Comparison of ENCODE assay signal across 39 cellular contexts in the genomic region with DNA sequence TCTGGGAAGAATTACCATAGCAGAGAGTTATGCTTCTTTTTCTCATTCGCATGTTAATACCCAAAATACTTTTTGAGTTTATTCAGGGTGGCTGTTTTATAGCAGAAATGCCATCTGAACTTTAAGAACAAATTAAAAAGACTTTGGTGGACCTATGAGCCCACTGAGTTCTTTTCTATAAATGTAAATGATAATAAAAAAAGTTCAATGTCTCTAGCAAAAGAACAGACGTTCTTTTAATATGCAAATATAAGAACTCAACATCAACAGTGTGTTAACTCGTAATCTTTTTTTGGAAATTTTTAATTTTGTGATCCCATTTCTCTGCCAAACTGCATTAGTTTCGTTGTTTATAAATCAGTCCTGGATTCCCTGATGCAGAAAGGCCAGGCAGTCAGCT.
"Had no signal": no experiment of that assay in that cellular context is flagged by ENCODE, and none has a peak within 500 bp of the region (broad histone marks: within the 10 kb centered on the region; RNA-seq: fewer than 3 reads in every experiment).

No MANE protein-coding gene starts in this region.

- DNase-seq: activated B cell treated with CpG ODN at 0.5 μM for 24 hours; activated CD4-positive, alpha-beta memory T cell treated with anti-CD3 and anti-CD28 coated beads for 36 hours; activated CD4-positive, alpha-beta T cell treated with anti-CD3 and anti-CD28 coated beads for 4 hours; activated CD4-positive, alpha-beta T cell treated with anti-CD3 and anti-CD28 coated beads, Interleukin-2, amount 10 ng/mL, durations not matched to agents 24 days and 14 days; activated CD4-positive, alpha-beta T cell treated with anti-CD3 and anti-CD28 coated beads, Interleukin-2, amount 50 U/mL, for 1 hour; activated CD4-positive, alpha-beta T cell treated with anti-CD3 and anti-CD28 coated beads, Interleukin-2, amount 50 U/mL, for 4 hours; activated CD4-positive, CD25-positive, alpha-beta regulatory T cell treated with anti-CD3 and anti-CD28 coated beads, Interleukin-2, amount 50 U/mL, for 72 hours; activated CD8-positive, alpha-beta memory T cell treated with anti-CD3 and anti-CD28 coated beads, Interleukin-2, amount 50 U/mL, for 4 hours; activated CD8-positive, alpha-beta T cell treated with anti-CD3 and anti-CD28 coated beads for 36 hours; activated effector memory CD4-positive, alpha-beta T cell treated with anti-CD3 and anti-CD28 coated beads, Interleukin-2, amount 50 U/mL, for 16 hours; activated gamma-delta T cell treated with Interleukin-2 at 50 U/mL for 16 hours; activated naive CD4-positive, alpha-beta T cell; activated naive CD4-positive, alpha-beta T cell treated with anti-CD3 and anti-CD28 coated beads for 36 hours; activated naive CD4-positive, alpha-beta T cell treated with anti-CD3 and anti-CD28 coated beads, Interleukin-2, amount 50 U/mL, for 16 hours; activated naive CD8-positive, alpha-beta T cell treated with anti-CD3 and anti-CD28 coated beads for 36 hours; activated T-cell treated with anti-CD3 and anti-CD28 coated beads for 4 hours; activated T-cell treated with anti-CD3 and anti-CD28 coated beads, Interleukin-2, amount 50 U/mL, for 1 hour; activated T-cell treated with anti-CD3 and anti-CD28 coated beads, Interleukin-2, amount 50 U/mL, for 4 hours; activated T-cell treated with anti-CD3 and anti-CD28 coated beads, Interleukin-2, amount 50 U/mL, for 72 hours; adrenal gland; amygdala; anterior cingulate cortex; caudate nucleus; cerebellar nuclear complex; T-helper 1 cell; T-helper 2 cell; T-helper 9 cell had no signal

- H3K27ac ChIP-seq: adrenal gland, ascending aorta, cardiac muscle cell, VCaP had no signal

- H3K36me3 ChIP-seq: adrenal gland, ascending aorta, cardiac muscle cell had no signal

- H3K27me3 Mint-ChIP-seq: activated B cell treated with CpG ODN at 0.5 μM for 24 hours; activated CD4-positive, alpha-beta memory T cell treated with anti-CD3 and anti-CD28 coated beads for 36 hours; activated CD4-positive, alpha-beta T cell treated with anti-CD3 and anti-CD28 coated beads, Interleukin-2, amount 10 ng/mL, durations not matched to agents 24 days and 14 days; activated CD8-positive, alpha-beta T cell treated with anti-CD3 and anti-CD28 coated beads for 36 hours; activated naive CD8-positive, alpha-beta T cell treated with anti-CD3 and anti-CD28 coated beads for 36 hours; activated T-helper 17 cell treated with anti-CD3 and anti-CD28 coated beads, Interleukin-2, amount 50 U/mL, for 72 hours; brain; central memory CD8-positive, alpha-beta T cell had no signal

- H3K4me3 ChIP-seq: adrenal gland, ascending aorta, cardiac muscle cell had no signal

- H3K4me1 ChIP-seq: adrenal gland, ascending aorta had no signal

- FAIRE-seq: bronchial epithelial cell, TTC549 had no signal

- H3K9me3 ChIP-seq: adrenal gland, ascending aorta had no signal

- H3K4me1 Mint-ChIP-seq: activated B cell treated with CpG ODN at 0.5 μM for 24 hours; activated CD4-positive, alpha-beta T cell treated with anti-CD3 and anti-CD28 coated beads, Interleukin-2, amount 10 ng/mL, durations not matched to agents 24 days and 14 days; activated naive CD8-positive, alpha-beta T cell treated with anti-CD3 and anti-CD28 coated beads for 36 hours; activated T-helper 17 cell treated with anti-CD3 and anti-CD28 coated beads, Interleukin-2, amount 50 U/mL, for 72 hours; brain; central memory CD8-positive, alpha-beta T cell had no signal

- H3K4me3 Mint-ChIP-seq: activated B cell treated with CpG ODN at 0.5 μM for 24 hours; activated CD4-positive, alpha-beta memory T cell treated with anti-CD3 and anti-CD28 coated beads for 36 hours; activated CD4-positive, alpha-beta T cell treated with anti-CD3 and anti-CD28 coated beads, Interleukin-2, amount 10 ng/mL, durations not matched to agents 24 days and 14 days; activated CD8-positive, alpha-beta T cell treated with anti-CD3 and anti-CD28 coated beads for 36 hours; activated naive CD4-positive, alpha-beta T cell treated with anti-CD3 and anti-CD28 coated beads for 36 hours; activated naive CD8-positive, alpha-beta T cell treated with anti-CD3 and anti-CD28 coated beads for 36 hours; activated T-cell treated with anti-CD3 and anti-CD28 coated beads, Interleukin-2, amount 50 U/mL, for 4 hours; activated T-cell treated with anti-CD3 and anti-CD28 coated beads, Interleukin-2, amount 50 U/mL, for 72 hours; activated T-helper 1 cell treated with anti-CD3 and anti-CD28 coated beads, Interleukin-12 subunit alpha, Interleukin-12 subunit beta, Interleukin-2, Interleukin-4 antibody, amounts not matched to agents 30 ng/mL and 10 ng/mL and 1 ng/mL, durations not matched to agents 14 hours and 24 hours and 36 hours; activated T-helper 17 cell treated with anti-CD3 and anti-CD28 coated beads, Interleukin-2, amount 50 U/mL, for 72 hours; brain; central memory CD8-positive, alpha-beta T cell; T-helper 1 cell treated with Interleukin-12 subunit alpha and Interleukin-12 subunit beta and Interleukin-4 antibody, amounts not matched to agents 30 μg/mL and 1 μg/mL, for 36 hours; T-helper 2 cell treated with Interferon-gamma antibody and Interleukin-4, amounts not matched to agents 5 μg/mL and 100 μg/mL, for 36 hours had no signal

- H3K9me3 Mint-ChIP-seq: activated CD4-positive, alpha-beta T cell treated with anti-CD3 and anti-CD28 coated beads, Interleukin-2, amount 10 ng/mL, durations not matched to agents 24 days and 14 days had no signal

- H3K27me3 ChIP-seq: adrenal gland, ascending aorta, cardiac muscle cell had no signal

- H3K27ac Mint-ChIP-seq: activated B cell treated with CpG ODN at 0.5 μM for 24 hours; activated CD4-positive, alpha-beta memory T cell treated with anti-CD3 and anti-CD28 coated beads for 36 hours; activated CD4-positive, alpha-beta T cell treated with anti-CD3 and anti-CD28 coated beads, Interleukin-2, amount 10 ng/mL, durations not matched to agents 24 days and 14 days; activated CD8-positive, alpha-beta T cell treated with anti-CD3 and anti-CD28 coated beads for 36 hours; activated naive CD4-positive, alpha-beta T cell treated with anti-CD3 and anti-CD28 coated beads for 36 hours; activated naive CD4-positive, alpha-beta T cell treated with anti-CD3 and anti-CD28 coated beads, Interleukin-2, amount 50 U/mL, for 72 hours; activated naive CD8-positive, alpha-beta T cell treated with anti-CD3 and anti-CD28 coated beads for 36 hours; activated T-cell treated with anti-CD3 and anti-CD28 coated beads, Interleukin-2, amount 50 U/mL, for 72 hours; activated T-helper 1 cell treated with anti-CD3 and anti-CD28 coated beads, Interleukin-12 subunit alpha, Interleukin-12 subunit beta, Interleukin-2, Interleukin-4 antibody, amounts not matched to agents 30 ng/mL and 10 ng/mL and 1 ng/mL, durations not matched to agents 14 hours and 24 hours and 36 hours; activated T-helper 17 cell treated with anti-CD3 and anti-CD28 coated beads, Interleukin-2, amount 50 U/mL, for 72 hours; brain; T-helper 1 cell treated with Interleukin-12 subunit alpha and Interleukin-12 subunit beta and Interleukin-4 antibody, amounts not matched to agents 30 μg/mL and 1 μg/mL, for 36 hours; T-helper 2 cell treated with Interferon-gamma antibody and Interleukin-4, amounts not matched to agents 5 μg/mL and 100 μg/mL, for 36 hours had no signal

- H3K36me3 Mint-ChIP-seq: activated CD4-positive, alpha-beta memory T cell treated with anti-CD3 and anti-CD28 coated beads for 36 hours; activated naive CD4-positive, alpha-beta T cell treated with anti-CD3 and anti-CD28 coated beads, Interleukin-2, amount 50 U/mL, for 72 hours; activated naive CD8-positive, alpha-beta T cell treated with anti-CD3 and anti-CD28 coated beads for 36 hours; brain had no signal
